ENCODE assay signal across 1 cellular context in genomic region chr17:35844547-35844946, GRCh38.
TF ChIP-seq lines count a peak whose summit lies in the region.

No MANE protein-coding gene starts in this region.

TF ChIP-seq in HepG2, 621 proteins besides CTCF, POLR2A, EP300 and RAD21:
- 0 out of 2 replicates have a peak, but pooled peaks have one; percentile 25 for TF ChIP-seq POLR2G (IDR thresholded peaks at IDR 0.05; ENCODE audit: low read depth, low read length)
- TF ChIP-seq TERF1 (CRISPR knock-in tag; IDR thresholded peaks at IDR 0.05): no peak
- TF ChIP-seq PRPF4 (IDR thresholded peaks at IDR 0.05; ENCODE audit: low read depth, low read length, poor library complexity, severe bottlenecking): peak; percentile 21
- TF ChIP-seq STAT5B (CRISPR knock-in tag; IDR thresholded peaks at IDR 0.05): no peak
- TF ChIP-seq AGO2 (optimal IDR thresholded peaks at IDR 0.05; ENCODE audit: low read depth, low read length): peak; percentile 45
